In genomic region chr2:194166818-194167217, GRCh38 we compare ENCODE assay signal across 9 cellular contexts.
A peak's percentile ranks its signal among the peaks of the same experiment; 100 is the strongest.
DNase-seq lines count a peak whose midpoint lies in the region; ATAC-seq and TF ChIP-seq lines count a peak whose summit lies in the region.
"Had no signal": no experiment of that assay in that cellular context is flagged by ENCODE, and none has a peak within 500 bp of the region (broad histone marks: within the 10 kb centered on the region; RNA-seq: fewer than 3 reads in every experiment).

No MANE protein-coding gene starts in this region.

- H3K4me3 ChIP-seq in PC-3 (ENCODE audit: low read length) (no peak overlapping the region), fibroblast of pulmonary artery (replicated peaks; ENCODE audit: low read depth, low read length) (no peak overlapping the region), transverse colon (no peak overlapping the region)
- H3K4me3 ChIP-seq: lung had no signal

- H3K9me2 ChIP-seq in PC-3 (replicated peaks; ENCODE audit: low read length), result no peaks in the 10 kb centered on the region

- no TSS peak for BruUV-seq in PC-3 (replicated peaks; lab: Mats Ljungman, UMichigan)

- no peak for TF ChIP-seq POLR2A in transverse colon (IDR thresholded peaks at IDR 0.05)

- H2AFZ ChIP-seq in PC-3 (ENCODE audit: low read length), result no peak overlapping the region

- CTCF ChIA-PET in PC-3 (lab: Charles Lee), result no interaction called here

- no peaks in the 10 kb centered on the region for H3K27me3 ChIP-seq in PC-3 (ENCODE audit: low read length)
- no peaks in the 10 kb centered on the region for H3K27me3 ChIP-seq in transverse colon

- intact Hi-C loops in PC-3 (cut with micrococcal nuclease), result loop anchor here (1.0 to 10.0 kb wide), 4 partner anchors 378 to 1151 kb away; no protein-coding TSS in a partner anchor
- intact Hi-C loops in transverse colon (cut with DNase I; ENCODE audit: low total_unique reads), result no loop called here

- no peak overlapping the region for H3K4me2 ChIP-seq in PC-3 (ENCODE audit: low read length)

- in situ Hi-C loops in transverse colon (cut with MboI; ENCODE audit: low pct_ligation_motif_present in 1 of 4, low pct_unique_long_range_greater_than_20kb in 1 of 4, low sequenced_read_pairs in 3 of 4), result loop anchor here in 1 of 4 donors (25.0 kb wide), 1 partner anchor 1145 kb away; no protein-coding TSS in a partner anchor

- H3K9me3 ChIP-seq in PC-3 (ENCODE audit: low read length) (no peaks in the 10 kb centered on the region), transverse colon (no peaks in the 10 kb centered on the region)

- H3K4me1 ChIP-seq in PC-3 (ENCODE audit: insufficient read depth, low read length) (no peaks in the 10 kb centered on the region), transverse colon (no peaks in the 10 kb centered on the region)

- no peak overlapping the region for H3K9ac ChIP-seq in PC-3 (ENCODE audit: low read length)

- peak; percentile 59 for TF ChIP-seq CTCF in PC-3 (conservative IDR thresholded peaks at IDR 0.05; ENCODE audit: low read depth, low read length)
- TF ChIP-seq CTCF in fibroblast of pulmonary artery (IDR thresholded peaks at IDR 0.05; ENCODE audit: low read length, missing control alignments), result peak; percentile 74
- TF ChIP-seq CTCF in transverse colon (IDR thresholded peaks at IDR 0.05), result peak in 4 of 5 experiments; percentile 29 to 41 (median 38)

- no peaks in the 10 kb centered on the region for H3F3A ChIP-seq in PC-3 (ENCODE audit: low read length, unreplicated experiment)

- 40 to 44% methylated on average over 2 of the region's 2 CpGs for WGBS in transverse colon (ENCODE audit: low coverage in 1 of 2), 2 donors

- peak; percentile 78 for ATAC-seq in GM19455 (IDR thresholded peaks at IDR 0.05; ENCODE audit: unreplicated experiment)
- peak; percentile 59 for ATAC-seq in HG03457 (IDR thresholded peaks at IDR 0.05; ENCODE audit: unreplicated experiment)
- peak; percentile 64 for ATAC-seq in PC-3

- H3K36me3 ChIP-seq in PC-3 (ENCODE audit: low read depth, low read length) (no peaks in the 10 kb centered on the region), transverse colon (no peaks in the 10 kb centered on the region)

- no peak for TF ChIP-seq EP300 in transverse colon (IDR thresholded peaks at IDR 0.05; ENCODE audit: low read depth)

- no peak overlapping the region for H3K27ac ChIP-seq in PC-3 (ENCODE audit: low read length)
- H3K27ac ChIP-seq in transverse colon, result no peak overlapping the region

- DNase-seq in DMS153 treated with DMSO at 0.1 percent for 48 hours (lab: John Stamatoyannopoulos, UW; ENCODE audit: unreplicated experiment), result peak; percentile 39
- DNase-seq in PC-3, result peak; percentile 53
- DNase-seq in fibroblast of pulmonary artery (ENCODE audit: low read depth), result peak; percentile 49
- no peak for DNase-seq in transverse colon
- DNase-seq in stimulated activated naive CD4-positive, alpha-beta T cell (lab: John Stamatoyannopoulos, UW), result no peak
- DNase-seq in activated effector memory CD4-positive, alpha-beta T cell treated with anti-CD3 and anti-CD28 coated beads, Interleukin-2, amount 50 U/mL, for 16 hours, result no peak

- H3K79me2 ChIP-seq in PC-3 (ENCODE audit: low read length), result no peaks in the 10 kb centered on the region

- no peaks in the 10 kb centered on the region for H4K20me1 ChIP-seq in PC-3 (ENCODE audit: low read length)

- POLR2A ChIA-PET in PC-3 (lab: Charles Lee; ENCODE audit: unreplicated experiment), result interaction anchor here (0.5 kb wide), 1 partner anchor 168 kb away, joined by 3 read pairs; no protein-coding TSS in a partner anchor

Comparison
In these comparisons a context has a peak if more than half of its experiments do, and no peak if none do; other contexts are left out.
1. DNase-seq: peak in DMS153 treated with DMSO at 0.1 percent for 48 hours (single experiment), PC-3 (single experiment) and fibroblast of pulmonary artery (single experiment); none in transverse colon (single experiment), stimulated activated naive CD4-positive, alpha-beta T cell (0 of 6) and activated effector memory CD4-positive, alpha-beta T cell treated with anti-CD3 and anti-CD28 coated beads, Interleukin-2, amount 50 U/mL, for 16 hours (single experiment).
2. Peak in every context shown above with its lines, with median percentiles within 50 percentile points of each other: ATAC-seq and CTCF ChIP-seq.